Comparison of ENCODE assay signal across 19 cellular contexts in the genomic region with DNA sequence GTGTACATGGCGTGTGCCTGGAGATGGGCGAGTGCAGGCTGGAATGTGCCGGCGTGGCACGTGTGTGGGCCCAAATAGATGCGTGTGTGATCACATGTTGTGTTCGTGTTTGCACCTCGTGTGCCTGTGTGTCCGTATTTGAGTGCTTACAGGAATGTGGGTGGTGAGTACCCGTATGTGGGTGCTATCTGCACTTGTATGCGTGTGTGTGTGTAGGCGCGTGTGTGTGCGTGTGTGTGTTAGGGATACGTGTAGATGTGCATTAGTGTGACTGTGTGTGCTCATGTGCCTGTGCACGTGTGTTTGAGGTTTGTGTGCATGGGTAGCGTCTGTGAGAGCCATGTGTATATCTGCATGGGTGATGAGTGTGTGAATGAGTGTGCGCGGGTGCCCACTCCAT. TPM values are rescaled to one million over a fixed set of nuclear protein-coding genes. Genes with fewer than 3 reads are reported as not detected.
DNase-seq lines count a peak whose midpoint lies in the region; ATAC-seq and TF ChIP-seq lines count a peak whose summit lies in the region.
"Had no signal": no experiment of that assay in that cellular context is flagged by ENCODE, and none has a peak within 500 bp of the region (broad histone marks: within the 10 kb centered on the region; RNA-seq: fewer than 3 reads in every experiment).

No MANE protein-coding gene starts in this region.

- POLR2A ChIA-PET in naive thymus-derived CD4-positive, alpha-beta T cell (lab: Charles Lee): no interaction called here

- H3K4me3 ChIP-seq in AG10803 (ENCODE audit: low read length) (peak overlapping the region; percentile 20; the same call in 1 of the 2 replicates), WERI-Rb-1 (ENCODE audit: low read depth, low read length) (peak overlapping the region; percentile 56; the same call in 1 of the 2 replicates), neural cell (ENCODE audit: low read length) (peak overlapping the region; percentile 65)
- H3K4me3 ChIP-seq in naive thymus-derived CD4-positive, alpha-beta T cell (ENCODE audit: low read length): no peak overlapping the region
- H3K4me3 ChIP-seq: MG63 had no signal

- no peaks in the 10 kb centered on the region for H3K36me3 ChIP-seq in WERI-Rb-1
- no peaks in the 10 kb centered on the region for H3K36me3 ChIP-seq in neural cell (ENCODE audit: insufficient read depth, low read length)
- no peaks in the 10 kb centered on the region for H3K36me3 ChIP-seq in naive thymus-derived CD4-positive, alpha-beta T cell (ENCODE audit: control insufficient read depth in 2 of 3, insufficient read depth in 3 of 3, low read length in 3 of 3)
- H3K36me3 ChIP-seq: breast epithelium, MG63 had no signal

- no peaks in the 10 kb centered on the region for H3K27me3 ChIP-seq in WERI-Rb-1 (ENCODE audit: insufficient read depth, low read depth, severe bottlenecking)
- H3K27me3 ChIP-seq in neural cell (ENCODE audit: insufficient read depth, low read depth, low read length): peaks cover 22% of the 10 kb centered on the region
- H3K27me3 ChIP-seq in naive thymus-derived CD4-positive, alpha-beta T cell (ENCODE audit: control insufficient read depth in 2 of 2, insufficient read depth in 2 of 2, low read length in 2 of 2): peaks cover 0 to 3% of the 10 kb centered on the region in 2 donors

- no peaks in the 10 kb centered on the region for H3K4me1 ChIP-seq in naive thymus-derived CD4-positive, alpha-beta T cell (ENCODE audit: control insufficient read depth in 2 of 2, insufficient read depth in 2 of 2, low read length in 2 of 2)
- H3K4me1 ChIP-seq: breast epithelium had no signal

- H3K27ac Mint-ChIP-seq in glutamatergic neuron (ENCODE audit: unreplicated experiment): no peak overlapping the region
- no peak overlapping the region for H3K27ac Mint-ChIP-seq in naive thymus-derived CD4-positive, alpha-beta T cell
- H3K27ac Mint-ChIP-seq: activated T-helper 1 cell treated with anti-CD3 and anti-CD28 coated beads, Interleukin-12 subunit alpha, Interleukin-12 subunit beta, Interleukin-2, Interleukin-4 antibody, amounts not matched to agents 30 ng/mL and 10 ng/mL and 1 ng/mL, durations not matched to agents 14 hours and 24 hours and 36 hours; CD14-positive monocyte; HFFc6; IgD-negative memory B cell had no signal

- no peak for ATAC-seq in SK-N-SH treated with all-trans-retinoic acid at 6 μM for 48 hours
- no peak for ATAC-seq in GM19395 (IDR thresholded peaks at IDR 0.05; ENCODE audit: unreplicated experiment)
- ATAC-seq in naive thymus-derived CD4-positive, alpha-beta T cell: no peak
- ATAC-seq: left lobe of liver had no signal

- no peak for TF ChIP-seq RAD21 in neural cell (conservative IDR thresholded peaks at IDR 0.05)

- CTCF ChIA-PET in naive thymus-derived CD4-positive, alpha-beta T cell (lab: Charles Lee): no interaction called here

- H3K9me3 ChIP-seq in WERI-Rb-1 (ENCODE audit: severe bottlenecking): no peaks in the 10 kb centered on the region
- H3K9me3 ChIP-seq in neural cell (ENCODE audit: low read length): no peaks in the 10 kb centered on the region
- no peaks in the 10 kb centered on the region for H3K9me3 ChIP-seq in naive thymus-derived CD4-positive, alpha-beta T cell (ENCODE audit: control insufficient read depth in 2 of 3, low read length in 3 of 3)
- H3K9me3 ChIP-seq: breast epithelium, MG63 had no signal

- H3K9me2 ChIP-seq in neural cell (ENCODE audit: insufficient read depth, low read length): no peaks in the 10 kb centered on the region

- H3K36me3 Mint-ChIP-seq in glutamatergic neuron (ENCODE audit: unreplicated experiment): no peaks in the 10 kb centered on the region
- no peaks in the 10 kb centered on the region for H3K36me3 Mint-ChIP-seq in naive thymus-derived CD4-positive, alpha-beta T cell
- H3K36me3 Mint-ChIP-seq: CD14-positive monocyte, IgD-negative memory B cell had no signal

- peak overlapping the region; percentile 64 for H3K4me3 Mint-ChIP-seq in glutamatergic neuron (ENCODE audit: unreplicated experiment)
- H3K4me3 Mint-ChIP-seq in naive thymus-derived CD4-positive, alpha-beta T cell: peak overlapping the region in 1 of 10 donors; percentile 33
- H3K4me3 Mint-ChIP-seq: activated T-helper 1 cell treated with anti-CD3 and anti-CD28 coated beads, Interleukin-12 subunit alpha, Interleukin-12 subunit beta, Interleukin-2, Interleukin-4 antibody, amounts not matched to agents 30 ng/mL and 10 ng/mL and 1 ng/mL, durations not matched to agents 14 hours and 24 hours and 36 hours; HFFc6 had no signal

- no peak for TF ChIP-seq EP300 in neural cell (conservative IDR thresholded peaks at IDR 0.05; ENCODE audit: poor library complexity, severe bottlenecking)

- peaks cover 9% of the 10 kb centered on the region for H3K9me3 Mint-ChIP-seq in glutamatergic neuron (ENCODE audit: unreplicated experiment)
- H3K9me3 Mint-ChIP-seq in naive thymus-derived CD4-positive, alpha-beta T cell: peaks cover 0 to 4% (median 0%) of the 10 kb centered on the region in 11 donors
- H3K9me3 Mint-ChIP-seq: activated T-helper 1 cell treated with anti-CD3 and anti-CD28 coated beads, Interleukin-12 subunit alpha, Interleukin-12 subunit beta, Interleukin-2, Interleukin-4 antibody, amounts not matched to agents 30 ng/mL and 10 ng/mL and 1 ng/mL, durations not matched to agents 14 hours and 24 hours and 36 hours had no signal

- peak overlapping the region; percentile 66 for H3K9ac ChIP-seq in neural cell (ENCODE audit: low read length)

- H4K20me1 ChIP-seq in neural cell (ENCODE audit: insufficient read depth): no peaks in the 10 kb centered on the region

- TF ChIP-seq CTCF in AG10803 (conservative IDR thresholded peaks at IDR 0.05; ENCODE audit: low read length) (no peak), WERI-Rb-1 (IDR thresholded peaks at IDR 0.05; ENCODE audit: low read depth, low read length) (no peak), glutamatergic neuron (IDR thresholded peaks at IDR 0.05; ENCODE audit: partially characterized antibody, unreplicated experiment) (no peak), neural cell (IDR thresholded peaks at IDR 0.05; ENCODE audit: poor library complexity, severe bottlenecking) (no peak)

- H3K79me2 ChIP-seq in neural cell (replicated peaks; ENCODE audit: insufficient read depth, low read length): no peaks in the 10 kb centered on the region

- H3K27me3 Mint-ChIP-seq in glutamatergic neuron (ENCODE audit: unreplicated experiment): peaks cover 23% of the 10 kb centered on the region
- H3K27me3 Mint-ChIP-seq in naive thymus-derived CD4-positive, alpha-beta T cell: peaks cover 24 to 52% (median 35%) of the 10 kb centered on the region in 5 donors

- intact Hi-C loops in naive thymus-derived CD4-positive, alpha-beta T cell (cut with micrococcal nuclease): no loop called here

- H3F3A ChIP-seq in neural cell (ENCODE audit: insufficient read depth, low read length, poor library complexity, severe bottlenecking): no peaks in the 10 kb centered on the region

- H3K4me1 Mint-ChIP-seq in glutamatergic neuron (ENCODE audit: low read depth, unreplicated experiment): peaks cover 24% of the 10 kb centered on the region
- peaks cover 0 to 5% (median 0%) of the 10 kb centered on the region in 7 donors for H3K4me1 Mint-ChIP-seq in naive thymus-derived CD4-positive, alpha-beta T cell
- H3K4me1 Mint-ChIP-seq: CD14-positive monocyte, IgD-negative memory B cell had no signal

- H3K27ac ChIP-seq in WERI-Rb-1: no peak overlapping the region
- no peak overlapping the region for H3K27ac ChIP-seq in neural cell (ENCODE audit: low read length)
- H3K27ac ChIP-seq in naive thymus-derived CD4-positive, alpha-beta T cell (ENCODE audit: low read depth, low read length): no peak overlapping the region
- H3K27ac ChIP-seq: breast epithelium had no signal

- no peak overlapping the region for H2AFZ ChIP-seq in neural cell (ENCODE audit: low read depth, low read length)

- no peak overlapping the region for H3K4me2 ChIP-seq in neural cell (ENCODE audit: low read length)

- no peak for DNase-seq in AG10803 (ENCODE audit: low read depth)
- DNase-seq in WERI-Rb-1: no peak
- DNase-seq in glutamatergic neuron: no peak
- DNase-seq in NCI-H187 (lab: John Stamatoyannopoulos, UW): no peak
- no peak for DNase-seq in naive thymus-derived CD4-positive, alpha-beta T cell
- DNase-seq: erythroblast; HFFc6; NCI-H146; stimulated activated CD4-positive, alpha-beta T cell treated with anti-CD3 and anti-CD28 coated beads, Interleukin-12 subunit alpha, Interleukin-12 subunit beta, amount 100 ng/mL, for 4 hours; stimulated activated CD8-positive, alpha-beta memory T cell treated with anti-CD3 and anti-CD28 coated beads, Interleukin-4, amount 100 ng/mL, for 48 hours had no signal

TF ChIP-seq in neural cell, 6 proteins besides CTCF, POLR2A, EP300 and RAD21 (continues in another document):
- TF ChIP-seq SMC3 (conservative IDR thresholded peaks at IDR 0.05; ENCODE audit: poor library complexity) (no peak), POLR2AphosphoS5 (IDR thresholded peaks at IDR 0.05) (no peak)

TF ChIP-seq in SK-N-SH treated with all-trans-retinoic acid at 6 μM for 48 hours, 23 proteins besides CTCF, POLR2A, EP300 and RAD21:
- no peak for TF ChIP-seq GLIS3 (CRISPR knock-in tag; IDR thresholded peaks at IDR 0.05)
- no peak for TF ChIP-seq ESRRG (CRISPR knock-in tag; IDR thresholded peaks at IDR 0.05)
- TF ChIP-seq, protein P1, sequence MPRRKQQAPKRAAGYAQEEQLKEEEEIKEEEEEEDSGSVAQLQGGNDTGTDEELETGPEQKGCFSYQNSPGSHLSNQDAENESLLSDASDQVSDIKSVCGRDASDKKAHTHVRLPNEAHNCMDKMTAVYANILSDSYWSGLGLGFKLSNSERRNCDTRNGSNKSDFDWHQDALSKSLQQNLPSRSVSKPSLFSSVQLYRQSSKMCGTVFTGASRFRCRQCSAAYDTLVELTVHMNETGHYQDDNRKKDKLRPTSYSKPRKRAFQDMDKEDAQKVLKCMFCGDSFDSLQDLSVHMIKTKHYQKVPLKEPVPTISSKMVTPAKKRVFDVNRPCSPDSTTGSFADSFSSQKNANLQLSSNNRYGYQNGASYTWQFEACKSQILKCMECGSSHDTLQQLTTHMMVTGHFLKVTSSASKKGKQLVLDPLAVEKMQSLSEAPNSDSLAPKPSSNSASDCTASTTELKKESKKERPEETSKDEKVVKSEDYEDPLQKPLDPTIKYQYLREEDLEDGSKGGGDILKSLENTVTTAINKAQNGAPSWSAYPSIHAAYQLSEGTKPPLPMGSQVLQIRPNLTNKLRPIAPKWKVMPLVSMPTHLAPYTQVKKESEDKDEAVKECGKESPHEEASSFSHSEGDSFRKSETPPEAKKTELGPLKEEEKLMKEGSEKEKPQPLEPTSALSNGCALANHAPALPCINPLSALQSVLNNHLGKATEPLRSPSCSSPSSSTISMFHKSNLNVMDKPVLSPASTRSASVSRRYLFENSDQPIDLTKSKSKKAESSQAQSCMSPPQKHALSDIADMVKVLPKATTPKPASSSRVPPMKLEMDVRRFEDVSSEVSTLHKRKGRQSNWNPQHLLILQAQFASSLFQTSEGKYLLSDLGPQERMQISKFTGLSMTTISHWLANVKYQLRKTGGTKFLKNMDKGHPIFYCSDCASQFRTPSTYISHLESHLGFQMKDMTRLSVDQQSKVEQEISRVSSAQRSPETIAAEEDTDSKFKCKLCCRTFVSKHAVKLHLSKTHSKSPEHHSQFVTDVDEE (CRISPR knock-in tag; IDR thresholded peaks at IDR 0.05): no peak
- no peak for TF ChIP-seq ZNF8 (CRISPR knock-in tag; IDR thresholded peaks at IDR 0.05)

RNA-seq across cellular contexts. Expression of a gene that starts 3.5 kb away (rescaled TPM):
- 24.9 TPM for total RNA-seq in glutamatergic neuron (ENCODE audit: unreplicated experiment)
- 13.3 and 13.9 TPM in 2 replicates for polyA plus RNA-seq in neural cell
- polyA minus RNA-seq in neural cell: 53.9 and 59.2 TPM in 2 replicates
- total RNA-seq in naive thymus-derived CD4-positive, alpha-beta T cell: not detected
- not detected for polyA plus RNA-seq in naive thymus-derived CD4-positive, alpha-beta T cell
- total RNA-seq: activated T-helper 1 cell treated with anti-CD3 and anti-CD28 coated beads, Interleukin-12 subunit alpha, Interleukin-12 subunit beta, Interleukin-2, Interleukin-4 antibody, amounts not matched to agents 30 ng/mL and 10 ng/mL and 1 ng/mL, durations not matched to agents 14 hours and 24 hours and 36 hours; HFFc6; left lobe of liver had no signal
- polyA plus RNA-seq: CD14-positive monocyte, IgD-negative memory B cell had no signal

Comparison
In these comparisons a context has a peak if more than half of its experiments do, and no peak if none do; other contexts are left out.
1. RNA of a gene that starts 3.5 kb away (total RNA-seq): 24.9 TPM in glutamatergic neuron (single experiment); not detected in naive thymus-derived CD4-positive, alpha-beta T cell; every median in the first group is over 10 times any median in the second.